In the genomic region with DNA sequence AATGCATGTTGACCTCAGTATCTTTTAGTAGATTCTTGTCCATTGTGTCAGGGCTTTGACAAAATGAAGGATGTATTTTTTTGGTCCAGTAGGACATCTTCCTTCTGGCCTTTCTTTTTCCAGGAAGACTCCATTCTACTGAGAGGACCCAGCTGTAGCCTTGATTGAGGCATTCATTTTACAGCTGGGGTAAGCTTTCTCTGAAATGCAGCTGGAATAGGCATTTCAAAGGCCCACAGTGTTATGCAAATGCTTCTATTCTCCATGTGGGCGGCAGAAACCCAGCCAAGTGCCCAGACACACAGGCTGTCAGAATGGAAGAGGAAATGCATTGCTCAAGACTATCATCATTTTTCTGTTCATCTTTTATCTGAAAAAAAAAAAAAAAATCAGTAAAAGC, we compare ENCODE assay signal across 21 cellular contexts.
A peak's percentile ranks its signal among the peaks of the same experiment; 100 is the strongest.
DNase-seq lines count a peak whose midpoint lies in the region; ATAC-seq, FAIRE-seq and TF ChIP-seq lines count a peak whose summit lies in the region.
"Had no signal": no experiment of that assay in that cellular context is flagged by ENCODE, and none has a peak within 500 bp of the region (broad histone marks: within the 10 kb centered on the region; RNA-seq: fewer than 3 reads in every experiment).

No MANE protein-coding gene starts in this region.

- H3K9ac ChIP-seq in H9 (ENCODE audit: extremely low read depth, insufficient read length, low read length): no peak overlapping the region

- no peak overlapping the region for H2BK12ac ChIP-seq in H9 (ENCODE audit: insufficient read length, low read depth, low read length)

- H4K5ac ChIP-seq in H9 (ENCODE audit: insufficient read length, low read depth, low read length): no peak overlapping the region

- H3K23ac ChIP-seq in H9 (ENCODE audit: insufficient read length, low read depth, low read length): no peak overlapping the region

- peak; percentile 80 for DNase-seq in H9
- peak; percentile 50 for DNase-seq in iPS-NIHi11 (ENCODE audit: low spot score)
- peak in 8 of 10 donors; percentile 19 to 91 (median 58) for DNase-seq in posterior cingulate gyrus
- DNase-seq in GM12892 (ENCODE audit: insufficient read length): no peak
- no peak for DNase-seq in KBM-7
- DNase-seq: activated CD4-positive, alpha-beta T cell treated with anti-CD3 and anti-CD28 coated beads, Interleukin-2, amount 50 U/mL, for 1 hour; CD4-positive, CD25-positive, alpha-beta regulatory T cell; effector memory CD4-positive, alpha-beta T cell; IMR-90; NCI-H1105 treated with DMSO at 0.1 percent for 48 hours; NCI-H510A treated with DMSO at 0.1 percent for 48 hours; stimulated activated CD4-positive, alpha-beta T cell treated with anti-CD3 and anti-CD28 coated beads, Interleukin-4, amount 100 ng/mL, for 1 hour; stimulated activated naive CD4-positive, alpha-beta T cell treated with Interleukin-2 at 50 U/mL for 16 hours; thyroid gland; WERI-Rb-1 had no signal

- TF ChIP-seq CTCF in H9 (conservative IDR thresholded peaks at IDR 0.05): no peak
- no peak for TF ChIP-seq CTCF in brain (conservative IDR thresholded peaks at IDR 0.05)

- H3K4ac ChIP-seq in H9 (ENCODE audit: low read depth, low read length): no peak overlapping the region

- no peak overlapping the region for H2BK20ac ChIP-seq in H9 (ENCODE audit: low read depth, low read length, poor library complexity, severe bottlenecking)

- no peak overlapping the region for H2AK5ac ChIP-seq in H9 (ENCODE audit: insufficient read length, low read length)

- no peak for ATAC-seq in GM21381 (IDR thresholded peaks at IDR 0.05; ENCODE audit: unreplicated experiment)
- no peak for ATAC-seq in HG03571 (IDR thresholded peaks at IDR 0.05; ENCODE audit: unreplicated experiment)
- ATAC-seq: activated naive CD4-positive, alpha-beta T cell treated with anti-CD3 and anti-CD28 coated beads, Interleukin-2, amount 50 U/mL, for 72 hours had no signal

- TF ChIP-seq POLR2A in GM12892 (IDR thresholded peaks at IDR 0.05; ENCODE audit: low read depth, low read length): no peak

- no peaks in the 10 kb centered on the region for H4K20me1 ChIP-seq in H9 (ENCODE audit: control insufficient read depth, insufficient read depth, insufficient read length)

- no peak overlapping the region for H2BK5ac ChIP-seq in H9 (ENCODE audit: insufficient read length, low read length)

- H3K18ac ChIP-seq in H9 (ENCODE audit: insufficient read length, low read depth, low read length): no peak overlapping the region

- H3K23me2 ChIP-seq in H9 (ENCODE audit: insufficient read length, low read depth, low read length, poor library complexity, severe bottlenecking): no peaks in the 10 kb centered on the region

- H3K36me3 Mint-ChIP-seq in H9 (ENCODE audit: insufficient read depth in 1 of 3, low read depth in 3 of 3) (peaks cover 7 to 30% (median 16%) of the 10 kb centered on the region in 3 experiments), brain (peaks cover 5% of the 10 kb centered on the region)
- H3K36me3 Mint-ChIP-seq: CD4-positive, CD25-positive, alpha-beta regulatory T cell had no signal

- no peak overlapping the region for H3K14ac ChIP-seq in H9 (ENCODE audit: insufficient read depth, low read length)

- no peak overlapping the region for H3K27ac ChIP-seq in H9 (ENCODE audit: insufficient read length, low read depth, low read length)
- H3K27ac ChIP-seq: neutrophil, thyroid gland, WERI-Rb-1 had no signal

- no peak overlapping the region for H3K56ac ChIP-seq in H9 (ENCODE audit: insufficient read length, low read depth, low read length)

- H3K4me2 ChIP-seq in H9 (ENCODE audit: insufficient read depth, insufficient read length, low read length): no peak overlapping the region

- H3K27ac Mint-ChIP-seq in H9 (peak overlapping the region; percentile 68 to 88 (median 76); a peak in 6 of 7 replicates), brain (peak overlapping the region in 4 of 5 experiments; percentile 79 to 90 (median 88))
- H3K27ac Mint-ChIP-seq: activated naive CD4-positive, alpha-beta T cell treated with anti-CD3 and anti-CD28 coated beads, Interleukin-2, amount 50 U/mL, for 72 hours; CD4-positive, CD25-positive, alpha-beta regulatory T cell had no signal

- WGBS in H9 (ENCODE audit: extremely low coverage, insufficient read length, low lambda C conversion rate): no CpG with 5 or more reads among the region's 1 CpG

- H3K79me2 ChIP-seq in H9 (ENCODE audit: insufficient read depth, low read length): no peaks in the 10 kb centered on the region

- peaks cover 4% of the 10 kb centered on the region for H3K27me3 Mint-ChIP-seq in H9 (ENCODE audit: low read depth)
- peaks cover 3% of the 10 kb centered on the region for H3K27me3 Mint-ChIP-seq in brain
- H3K27me3 Mint-ChIP-seq: CD4-positive, CD25-positive, alpha-beta regulatory T cell had no signal

- H3K79me1 ChIP-seq in H9 (ENCODE audit: insufficient read depth, low read depth, low read length, poor library complexity, severe bottlenecking): no peaks in the 10 kb centered on the region

- in situ Hi-C loops in KBM-7 (cut with MboI; ENCODE audit: low pct_unique_long_range_greater_than_20kb, low sequenced_read_pairs): no loop called here

- intact Hi-C loops in posterior cingulate gyrus (cut with DNase I): no loop called here

- H3K4me1 ChIP-seq in H9 (ENCODE audit: insufficient read depth, low read length): peaks cover 4% of the 10 kb centered on the region; the same call in 1 of the 2 replicates
- H3K4me1 ChIP-seq: thyroid gland had no signal

- H3K27me3 ChIP-seq in H9 (ENCODE audit: insufficient read depth, low read length): no peaks in the 10 kb centered on the region
- H3K27me3 ChIP-seq: neutrophil, thyroid gland had no signal

- peaks cover 25 to 36% of the 10 kb centered on the region in 2 experiments for H3K4me1 Mint-ChIP-seq in H9
- H3K4me1 Mint-ChIP-seq in brain: peaks cover 19% of the 10 kb centered on the region
- H3K4me1 Mint-ChIP-seq: CD4-positive, CD25-positive, alpha-beta regulatory T cell had no signal

- no peak for FAIRE-seq in GM12892 (lab: Jason Lieb, UNC)
- FAIRE-seq: GM18507 had no signal

- no peak overlapping the region for H2BK120ac ChIP-seq in H9 (ENCODE audit: low read depth, low read length, poor library complexity, severe bottlenecking)

- H3K9me3 Mint-ChIP-seq in H9 (peaks cover 15 to 21% of the 10 kb centered on the region in 2 experiments), brain (peaks cover 3 to 14% (median 8%) of the 10 kb centered on the region in 5 experiments)

- H3K4me3 Mint-ChIP-seq in H9 (no peak overlapping the region; a peak in 1 of 5 replicates), brain (no peak overlapping the region)
- H3K4me3 Mint-ChIP-seq: CD4-positive, CD25-positive, alpha-beta regulatory T cell had no signal

- no peak overlapping the region for H2BK15ac ChIP-seq in H9 (ENCODE audit: low read depth, low read length)

- H2AFZ ChIP-seq in H9 (ENCODE audit: low read length): no peak overlapping the region

- H4K8ac ChIP-seq in H9 (replicated peaks; ENCODE audit: insufficient read length, low read depth, low read length): no peak overlapping the region

- H4K91ac ChIP-seq in H9 (ENCODE audit: insufficient read length, low read depth, low read length): no peak overlapping the region

- no peaks in the 10 kb centered on the region for H3K9me3 ChIP-seq in H9 (ENCODE audit: control insufficient read depth, low read depth, low read length)
- H3K9me3 ChIP-seq: neutrophil, thyroid gland had no signal

- H3T11ph ChIP-seq in H9 (ENCODE audit: low read length): no peak overlapping the region

Comparison
In these comparisons a context has a peak if more than half of its experiments do, and no peak if none do; other contexts are left out.
1. DNase-seq: peak in H9 (single experiment), iPS-NIHi11 (single experiment) and posterior cingulate gyrus (8 of 10); none in GM12892 (single experiment) and KBM-7 (single experiment).